In the genomic region with DNA sequence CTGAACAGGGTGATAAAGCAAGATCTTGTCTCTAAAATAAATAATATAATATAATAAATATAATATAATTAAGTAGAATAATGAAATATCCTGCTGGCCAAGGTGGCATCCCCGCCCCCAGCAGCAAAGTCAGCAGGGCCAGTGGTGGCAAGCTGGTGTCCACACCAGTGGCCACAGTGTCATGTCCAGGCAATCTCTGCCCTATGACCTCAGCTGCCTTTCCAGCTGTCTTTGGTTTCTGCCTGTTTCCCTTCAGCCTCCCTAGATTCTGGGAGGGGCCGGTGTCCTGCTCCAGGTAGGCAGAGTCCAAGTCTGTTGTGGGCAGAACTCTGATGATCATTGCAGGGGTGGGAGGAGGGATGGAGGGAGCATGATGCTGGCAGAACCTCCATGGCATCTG, we compare ENCODE assay signal across 29 cellular contexts. TPM values are rescaled to one million over a fixed set of nuclear protein-coding genes. Genes with fewer than 3 reads are reported as not detected.
"Had no signal": no experiment of that assay in that cellular context is flagged by ENCODE, and none has a peak within 500 bp of the region (broad histone marks: within the 10 kb centered on the region; RNA-seq: fewer than 3 reads in every experiment).

No MANE protein-coding gene starts in this region.

- H3K27me3 ChIP-seq: ascending aorta, body of pancreas had no signal

- H3K4me3 ChIP-seq: ascending aorta, body of pancreas had no signal

- DNase-seq: activated CD4-positive, alpha-beta T cell treated with anti-CD3 and anti-CD28 coated beads for 48 hours; activated CD4-positive, alpha-beta T cell treated with anti-CD3 and anti-CD28 coated beads, Interleukin-2, amount 50 U/mL, for 4 hours; activated CD4-positive, CD25-positive, alpha-beta regulatory T cell treated with anti-CD3 and anti-CD28 coated beads, Interleukin-2, amount 50 U/mL, for 72 hours; activated CD8-positive, alpha-beta memory T cell treated with anti-CD3 and anti-CD28 coated beads, Interleukin-2, amount 50 U/mL, for 48 hours; activated CD8-positive, alpha-beta T cell treated with anti-CD3 and anti-CD28 coated beads, Interleukin-2, amount 10 ng/mL, durations not matched to agents 7 days and 5 days; activated naive CD4-positive, alpha-beta T cell treated with Interleukin-2 at 50 U/mL for 16 hours; activated naive CD8-positive, alpha-beta T cell treated with anti-CD3 and anti-CD28 coated beads, Interleukin-2, amount 50 U/mL, for 24 hours; activated T-cell treated with anti-CD3 and anti-CD28 coated beads, Interleukin-2, amount 50 U/mL, for 1 hour; amniotic stem cell; body of pancreas; KG1; NCI-H1048; NCI-H1694; NCI-H2029; NCI-H2107; NCI-H2171 treated with DMSO at 0.1 percent for 48 hours; NCI-H510A treated with DMSO at 0.1 percent for 48 hours; NCI-H69; NK-92 treated with Interleukin-12 subunit alpha and Interleukin-12 subunit beta, amount 100 ng/mL, for 24 hours; PC-3; SIG-M5; T-helper 17 cell; T-helper 9 cell had no signal

- H3K36me3 ChIP-seq: ascending aorta had no signal

- ATAC-seq: activated CD8-positive, alpha-beta T cell treated with anti-CD3 and anti-CD28 coated beads, Interleukin-2, amount 10 ng/mL, durations not matched to agents 7 days and 5 days; activated naive CD4-positive, alpha-beta T cell treated with anti-CD3 and anti-CD28 coated beads, Interleukin-2, amount 50 U/mL, for 72 hours; activated naive CD8-positive, alpha-beta T cell treated with anti-CD3 and anti-CD28 coated beads, Interleukin-2, amount 50 U/mL, for 24 hours; body of pancreas; PC-3; T-helper 17 cell; WTC11 had no signal

- H3K27ac ChIP-seq: ascending aorta, body of pancreas had no signal

- H3K4me1 ChIP-seq: ascending aorta, body of pancreas had no signal

- H3K9me3 ChIP-seq: ascending aorta, body of pancreas had no signal

RNA-seq across cellular contexts. Expression of gene C1QL2, which starts 48.9 kb away (rescaled TPM):
- total RNA-seq: activated CD8-positive, alpha-beta T cell treated with anti-CD3 and anti-CD28 coated beads, Interleukin-2, amount 10 ng/mL, durations not matched to agents 7 days and 5 days; activated naive CD4-positive, alpha-beta T cell treated with anti-CD3 and anti-CD28 coated beads, Interleukin-2, amount 50 U/mL, for 72 hours; LHCN-M2; M059J; PC-3; T-helper 17 cell had no signal
- polyA plus RNA-seq: IgD-negative memory B cell had no signal
